8 cellular contexts compared by ENCODE assay signal in genomic region chr3:52444860-52445793, GRCh38. TPM values are rescaled to one million over a fixed set of nuclear protein-coding genes. Genes with fewer than 3 reads are reported as not detected.
DNase-seq lines count a peak whose midpoint lies in the region; ATAC-seq and TF ChIP-seq lines count a peak whose summit lies in the region.

Gene SEMA3G (minus strand): TSS chr3:52445103. CDS start chr3:52445027, 76 bp downstream.

- H3K27ac ChIP-seq in Peyer's patch, result peak within 1 kb of the TSS in 1 of 4 donors; percentile 30
- H3K27ac ChIP-seq in uterus, result no peak within 1 kb of the TSS

- peak within 1 kb of the TSS in 2 of 4 donors; percentile 30 to 39 for H3K4me3 ChIP-seq in Peyer's patch
- no peak within 1 kb of the TSS for H3K4me3 ChIP-seq in foreskin fibroblast (ENCODE audit: low read depth in 1 of 2, low read length in 2 of 2)
- H3K4me3 ChIP-seq in uterus, result no peak within 1 kb of the TSS

- peaks cover 7% of the 10 kb centered on the region for H3K4me1 Mint-ChIP-seq in activated T-helper 1 cell treated with anti-CD3 and anti-CD28 coated beads, Interleukin-12 subunit alpha, Interleukin-12 subunit beta, Interleukin-2, Interleukin-4 antibody, amounts not matched to agents 30 ng/mL and 10 ng/mL and 1 ng/mL, durations not matched to agents 14 hours and 24 hours and 36 hours (ENCODE audit: low read depth)
- H3K4me1 Mint-ChIP-seq in progenitor cell of endocrine pancreas (ENCODE audit: low read depth), result peaks cover 3% of the 10 kb centered on the region

- H3K36me3 ChIP-seq in Peyer's patch, result no peaks in the 10 kb centered on the region
- H3K36me3 ChIP-seq in uterus, result no peaks in the 10 kb centered on the region

- H3K27ac Mint-ChIP-seq in activated T-helper 1 cell treated with anti-CD3 and anti-CD28 coated beads, Interleukin-12 subunit alpha, Interleukin-12 subunit beta, Interleukin-2, Interleukin-4 antibody, amounts not matched to agents 30 ng/mL and 10 ng/mL and 1 ng/mL, durations not matched to agents 14 hours and 24 hours and 36 hours, result no peak within 1 kb of the TSS
- no peak within 1 kb of the TSS for H3K27ac Mint-ChIP-seq in progenitor cell of endocrine pancreas

- peak; percentile 34 for TF ChIP-seq CTCF in AG09319 (IDR thresholded peaks at IDR 0.05; ENCODE audit: low read depth, low read length)
- peak in 5 of 6 experiments; percentile 45 to 89 (median 81) for TF ChIP-seq CTCF in Peyer's patch (IDR thresholded peaks at IDR 0.05)
- peak; percentile 23 for TF ChIP-seq CTCF in foreskin fibroblast (IDR thresholded peaks at IDR 0.05; ENCODE audit: low read depth, low read length)
- TF ChIP-seq CTCF in progenitor cell of endocrine pancreas (IDR thresholded peaks at IDR 0.05; ENCODE audit: unreplicated experiment), result peak; percentile 63
- TF ChIP-seq CTCF in uterus (IDR thresholded peaks at IDR 0.05), result peak in 3 of 4 experiments; percentile 33 to 57 (median 45)

- H3K9me3 ChIP-seq in Peyer's patch, result no peaks in the 10 kb centered on the region
- no peaks in the 10 kb centered on the region for H3K9me3 ChIP-seq in uterus

- DNase-seq in AG09319 (ENCODE audit: extremely low read depth, low read depth) (no peak), Peyer's patch (peak; percentile 80 to 93 (median 89)), foreskin fibroblast (peak in 1 of 2 donors; percentile 45), progenitor cell of endocrine pancreas (ENCODE audit: low spot score, unreplicated experiment) (peak; percentile 54), uterus (no peak)
- peak; percentile 70 for DNase-seq in activated T-helper 1 cell treated with anti-CD3 and anti-CD28 coated beads, Interleukin-12 subunit alpha, Interleukin-12 subunit beta, Interleukin-2, Interleukin-4 antibody, amounts not matched to agents 30 ng/mL and 10 ng/mL and 1 ng/mL, durations not matched to agents 14 hours and 24 hours and 36 hours (ENCODE audit: low spot score)

- H3K4me1 ChIP-seq in Peyer's patch (no peaks in the 10 kb centered on the region), uterus (no peaks in the 10 kb centered on the region)

- ATAC-seq in GM19025 (IDR thresholded peaks at IDR 0.05; ENCODE audit: low read depth, unreplicated experiment) (peak; percentile 83), HG03378 (IDR thresholded peaks at IDR 0.05; ENCODE audit: unreplicated experiment) (peak; percentile 66)

- no peak within 1 kb of the TSS for H3K4me3 Mint-ChIP-seq in activated T-helper 1 cell treated with anti-CD3 and anti-CD28 coated beads, Interleukin-12 subunit alpha, Interleukin-12 subunit beta, Interleukin-2, Interleukin-4 antibody, amounts not matched to agents 30 ng/mL and 10 ng/mL and 1 ng/mL, durations not matched to agents 14 hours and 24 hours and 36 hours
- H3K4me3 Mint-ChIP-seq in progenitor cell of endocrine pancreas (ENCODE audit: low read depth), result no peak within 1 kb of the TSS

- intact Hi-C loops in activated T-helper 1 cell treated with anti-CD3 and anti-CD28 coated beads, Interleukin-12 subunit alpha, Interleukin-12 subunit beta, Interleukin-2, Interleukin-4 antibody, amounts not matched to agents 30 ng/mL and 10 ng/mL and 1 ng/mL, durations not matched to agents 14 hours and 24 hours and 36 hours (cut with micrococcal nuclease), result loop anchor here (5.0 kb wide), 1 partner anchor 223 kb away; no protein-coding TSS in a partner anchor
- intact Hi-C loops in uterus (cut with DNase I; ENCODE audit: low total_unique reads), result no loop called here

- TF ChIP-seq POLR2A in Peyer's patch (IDR thresholded peaks at IDR 0.05), result peak in 1 of 2 donors; percentile 79
- TF ChIP-seq POLR2A in uterus (IDR thresholded peaks at IDR 0.05), result peak; percentile 21 to 38

- H3K36me3 Mint-ChIP-seq in activated T-helper 1 cell treated with anti-CD3 and anti-CD28 coated beads, Interleukin-12 subunit alpha, Interleukin-12 subunit beta, Interleukin-2, Interleukin-4 antibody, amounts not matched to agents 30 ng/mL and 10 ng/mL and 1 ng/mL, durations not matched to agents 14 hours and 24 hours and 36 hours (ENCODE audit: low read depth), result no peaks in the 10 kb centered on the region
- no peaks in the 10 kb centered on the region for H3K36me3 Mint-ChIP-seq in progenitor cell of endocrine pancreas (ENCODE audit: insufficient read depth)

- no peaks in the 10 kb centered on the region for H3K9me3 Mint-ChIP-seq in activated T-helper 1 cell treated with anti-CD3 and anti-CD28 coated beads, Interleukin-12 subunit alpha, Interleukin-12 subunit beta, Interleukin-2, Interleukin-4 antibody, amounts not matched to agents 30 ng/mL and 10 ng/mL and 1 ng/mL, durations not matched to agents 14 hours and 24 hours and 36 hours
- no peaks in the 10 kb centered on the region for H3K9me3 Mint-ChIP-seq in progenitor cell of endocrine pancreas (ENCODE audit: low read depth)

- no peaks in the 10 kb centered on the region for H3K27me3 Mint-ChIP-seq in activated T-helper 1 cell treated with anti-CD3 and anti-CD28 coated beads, Interleukin-12 subunit alpha, Interleukin-12 subunit beta, Interleukin-2, Interleukin-4 antibody, amounts not matched to agents 30 ng/mL and 10 ng/mL and 1 ng/mL, durations not matched to agents 14 hours and 24 hours and 36 hours (ENCODE audit: insufficient read depth)
- peaks cover 8% of the 10 kb centered on the region for H3K27me3 Mint-ChIP-seq in progenitor cell of endocrine pancreas

- no peaks in the 10 kb centered on the region for H3K27me3 ChIP-seq in Peyer's patch
- no peaks in the 10 kb centered on the region for H3K27me3 ChIP-seq in uterus

RNA-seq across cellular contexts. Expression of gene SEMA3G, which starts in this region (rescaled TPM):
- 10 to 100 TPM; 18.8 to 24.8 (median 22.0) TPM for total RNA-seq in Peyer's patch
- total RNA-seq in activated T-helper 1 cell treated with anti-CD3 and anti-CD28 coated beads, Interleukin-12 subunit alpha, Interleukin-12 subunit beta, Interleukin-2, Interleukin-4 antibody, amounts not matched to agents 30 ng/mL and 10 ng/mL and 1 ng/mL, durations not matched to agents 14 hours and 24 hours and 36 hours, result 0.13 TPM in 1 of 2 replicates, not detected in the other
- total RNA-seq in progenitor cell of endocrine pancreas, result 0.79 and 1.1 TPM in 2 replicates
- total RNA-seq in uterus, result 10 to 100 TPM in 3 of 4 donors, 1 to 10 TPM in 1; 4.4 to 91.2 (median 16.7) TPM

Comparison
In these comparisons a context has a peak if more than half of its experiments do, and no peak if none do; other contexts are left out.
1. Peak in DNase-seq in activated T-helper 1 cell treated with anti-CD3 and anti-CD28 coated beads, Interleukin-12 subunit alpha, Interleukin-12 subunit beta, Interleukin-2, Interleukin-4 antibody, amounts not matched to agents 30 ng/mL and 10 ng/mL and 1 ng/mL, durations not matched to agents 14 hours and 24 hours and 36 hours; RNA of the gene not detected or under 1 TPM.
2. DNase-seq: peak in Peyer's patch (3 of 3) and progenitor cell of endocrine pancreas (single experiment); none in AG09319 (single experiment) and uterus (0 of 2).
3. CTCF ChIP-seq: peak in every context shown above with its lines; median percentile 81 in Peyer's patch; 63 in progenitor cell of endocrine pancreas; 45 in uterus; 34 in AG09319; 23 in foreskin fibroblast.